Comparison of ENCODE assay signal across 22 cellular contexts in the genomic region with DNA sequence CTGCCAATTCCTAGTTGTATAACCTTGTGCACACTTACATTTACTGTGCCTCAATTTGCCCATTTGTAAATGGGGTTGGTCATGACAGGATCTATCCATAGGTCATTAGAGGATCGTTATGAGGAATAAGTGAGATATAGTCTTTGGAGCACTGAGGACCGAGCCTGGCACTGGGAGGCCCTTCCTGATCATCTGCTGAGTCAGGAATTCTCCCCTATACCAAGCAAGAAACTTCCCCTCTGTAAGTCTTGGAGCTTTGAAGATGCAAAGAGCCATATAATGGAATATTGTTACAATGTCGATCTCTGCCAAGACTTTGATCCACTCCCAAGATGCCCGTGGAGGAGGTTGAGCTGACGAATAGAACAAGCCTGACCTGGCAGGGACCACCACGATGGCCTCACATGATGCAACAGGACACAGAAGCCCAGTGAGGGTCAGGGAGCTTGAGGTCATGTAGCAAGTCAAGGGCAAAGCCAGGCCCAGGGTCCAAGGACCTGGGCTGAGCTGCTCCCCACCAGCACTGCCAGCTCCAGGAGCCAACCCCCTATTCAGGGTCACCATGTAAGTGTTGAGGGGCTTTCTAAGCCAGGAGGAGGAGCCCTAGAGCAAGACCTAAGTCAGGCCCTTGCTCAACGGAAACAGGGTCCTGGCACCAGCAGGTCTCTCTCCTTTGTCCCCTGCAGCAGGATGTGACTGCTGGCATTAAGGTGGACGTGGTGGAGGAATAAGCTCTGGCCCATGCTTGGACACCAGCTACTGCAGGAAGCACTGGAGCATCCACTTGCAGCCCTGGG. TPM values are rescaled to one million over a fixed set of nuclear protein-coding genes. Genes with fewer than 3 reads are reported as not detected.
A peak's percentile ranks its signal among the peaks of the same experiment; 100 is the strongest.
DNase-seq lines count a peak whose midpoint lies in the region; ATAC-seq, FAIRE-seq and TF ChIP-seq lines count a peak whose summit lies in the region.
"Had no signal": no experiment of that assay in that cellular context is flagged by ENCODE, and none has a peak within 500 bp of the region (broad histone marks: within the 10 kb centered on the region; RNA-seq: fewer than 3 reads in every experiment).

No MANE protein-coding gene starts in this region.

- no peak for TF ChIP-seq POLR2A in HepG2 (IDR thresholded peaks at IDR 0.05; ENCODE audit: insufficient read depth in 1 of 2, low read depth in 2 of 2, low read length in 2 of 2)
- no peak for TF ChIP-seq POLR2A in right lobe of liver (IDR thresholded peaks at IDR 0.05)

- peak; percentile 20; the same call in 1 of the 2 replicates for TF ChIP-seq RAD21 in HepG2 (CRISPR knock-in tag; IDR thresholded peaks at IDR 0.05)

- TF ChIP-seq CTCF in HepG2 (CRISPR knock-in tag; IDR thresholded peaks at IDR 0.05) (peak; percentile 56), right lobe of liver (IDR thresholded peaks at IDR 0.05) (no peak), OCI-LY7 (conservative IDR thresholded peaks at IDR 0.05; ENCODE audit: low read length) (peak; percentile 62), glutamatergic neuron (IDR thresholded peaks at IDR 0.05; ENCODE audit: partially characterized antibody, unreplicated experiment) (peak; percentile 46)

- no peak for TF ChIP-seq EP300 in HepG2 (IDR thresholded peaks at IDR 0.05; ENCODE audit: low read depth in 2 of 2, low read length in 2 of 2)
- TF ChIP-seq EP300 in HepG2 (CRISPR knock-in tag; IDR thresholded peaks at IDR 0.05; ENCODE audit: borderline replicate concordance) = no peak

- H3K79me2 ChIP-seq in HepG2 (ENCODE audit: insufficient read depth, low read length) = no peaks in the 10 kb centered on the region
- H3K79me2 ChIP-seq in OCI-LY7 (ENCODE audit: insufficient read depth, low read depth, low read length) = no peaks in the 10 kb centered on the region

- H3K4me1 ChIP-seq in HepG2 (ENCODE audit: insufficient read depth, low read length) (no peaks in the 10 kb centered on the region), right lobe of liver (no peaks in the 10 kb centered on the region), OCI-LY7 (ENCODE audit: insufficient read depth, low read length, poor library complexity, severe bottlenecking) (no peaks in the 10 kb centered on the region)
- H3K4me1 ChIP-seq: heart left ventricle, right atrium auricular region had no signal

- in situ Hi-C loops in HepG2 (cut with HindIII; ENCODE audit: extremely low pct_ligation_motif_present, low pct_unique_long_range_greater_than_20kb) = no loop called here

- H4K20me1 ChIP-seq in HepG2 (ENCODE audit: insufficient read depth, low read length) (no peaks in the 10 kb centered on the region), OCI-LY7 (ENCODE audit: insufficient read depth, low read length) (no peaks in the 10 kb centered on the region)

- no peaks in the 10 kb centered on the region for H3K36me3 ChIP-seq in HepG2 (replicated peaks in 1 of 2; ENCODE audit: control insufficient read depth in 1 of 2, insufficient read depth in 2 of 2, low read length in 2 of 2)
- no peaks in the 10 kb centered on the region for H3K36me3 ChIP-seq in right lobe of liver
- H3K36me3 ChIP-seq in OCI-LY7 (ENCODE audit: insufficient read depth, low read length) = no peaks in the 10 kb centered on the region
- H3K36me3 ChIP-seq: heart left ventricle, right atrium auricular region had no signal

- BruUV-seq in HepG2 (replicated peaks; lab: Mats Ljungman, UMichigan) (no TSS peak), OCI-LY7 (replicated peaks; lab: Mats Ljungman, UMichigan) (no TSS peak)

- H3K27me3 Mint-ChIP-seq in glutamatergic neuron (ENCODE audit: unreplicated experiment) = peaks cover 12% of the 10 kb centered on the region
- H3K27me3 Mint-ChIP-seq: activated naive CD4-positive, alpha-beta T cell treated with anti-CD3 and anti-CD28 coated beads, Interleukin-2, amount 50 U/mL, for 24 hours had no signal

- DNase-seq in HepG2 (ENCODE audit: low spot score) = peak; percentile 29
- DNase-seq in right lobe of liver = no peak
- DNase-seq in OCI-LY7 (ENCODE audit: low spot score) = peak; percentile 48
- peak; percentile 64 for DNase-seq in glutamatergic neuron
- no peak for DNase-seq in AG08395 (ENCODE audit: low spot score)
- no peak for DNase-seq in GOT3 (lab: John Stamatoyannopoulos, UW)
- no peak for DNase-seq in activated CD4-positive, CD25-positive, alpha-beta regulatory T cell (lab: John Stamatoyannopoulos, UW)
- DNase-seq: activated CD4-positive, alpha-beta T cell treated with anti-CD3 and anti-CD28 coated beads, Interleukin-2, amount 10 ng/mL, durations not matched to agents 24 days and 14 days; CD4-positive, alpha-beta T cell; heart left ventricle; kidney; mesenchymal stem cell; NCI-H1417; NK-92 treated with Interleukin-12 subunit alpha and Interleukin-12 subunit beta, amount 100 ng/mL, for 24 hours; SHP77 had no signal

- H3K4me2 ChIP-seq in HepG2 (ENCODE audit: low read depth, low read length) = no peak overlapping the region
- no peak overlapping the region for H3K4me2 ChIP-seq in OCI-LY7 (ENCODE audit: low read length)

- ATAC-seq in HepG2 (peak; percentile 85), right lobe of liver (no peak), GM21515 (IDR thresholded peaks at IDR 0.05; ENCODE audit: unreplicated experiment) (no peak)
- ATAC-seq: esophagus mucosa had no signal

- no peak overlapping the region for H3K27ac Mint-ChIP-seq in glutamatergic neuron (ENCODE audit: unreplicated experiment)
- H3K27ac Mint-ChIP-seq: activated CD4-positive, alpha-beta T cell treated with anti-CD3 and anti-CD28 coated beads, Interleukin-2, amount 10 ng/mL, durations not matched to agents 24 days and 14 days; activated naive CD4-positive, alpha-beta T cell treated with anti-CD3 and anti-CD28 coated beads, Interleukin-2, amount 50 U/mL, for 24 hours; brain; CD4-positive, alpha-beta T cell; nephron had no signal

- intact Hi-C loops in HepG2 (cut with micrococcal nuclease; ENCODE audit: unreplicated experiment) = no loop called here
- intact Hi-C loops in right lobe of liver (cut with DNase I) = no loop called here
- intact Hi-C loops in OCI-LY7 (cut with micrococcal nuclease; ENCODE audit: unreplicated experiment) = no loop called here

- H3K27me3 ChIP-seq in HepG2 (ENCODE audit: control insufficient read depth in 1 of 2, insufficient read depth in 2 of 2, low read length in 2 of 2) (peaks cover 0 to 15% of the 10 kb centered on the region in 2 experiments; a peak in 2 of 5 replicates), right lobe of liver (no peaks in the 10 kb centered on the region)
- H3K27me3 ChIP-seq: heart left ventricle, right atrium auricular region had no signal

- POLR2A ChIA-PET in HepG2 (lab: Yijun Ruan, JAX) (interaction anchor here (1.2 kb wide), 1 partner anchor 17 kb away, joined by 5 read pairs; a partner anchor contains a TSS), OCI-LY7 (lab: Charles Lee) (interaction anchor here (0.6 kb wide), 2 partner anchors 11 to 38 kb away, joined by 3 read pairs; no protein-coding TSS in a partner anchor)

- H3K4me3 Mint-ChIP-seq in glutamatergic neuron (ENCODE audit: unreplicated experiment) = no peak overlapping the region
- H3K4me3 Mint-ChIP-seq: activated CD4-positive, alpha-beta T cell treated with anti-CD3 and anti-CD28 coated beads, Interleukin-2, amount 10 ng/mL, durations not matched to agents 24 days and 14 days; activated naive CD4-positive, alpha-beta T cell treated with anti-CD3 and anti-CD28 coated beads, Interleukin-2, amount 50 U/mL, for 24 hours; brain; CD4-positive, alpha-beta T cell; nephron had no signal

- H3K9ac ChIP-seq in HepG2 (ENCODE audit: insufficient read depth, low read depth, low read length) = no peak overlapping the region

- no peak for FAIRE-seq in HepG2 (lab: Jason Lieb, UNC)
- FAIRE-seq: kidney had no signal

- H3K9me3 Mint-ChIP-seq in glutamatergic neuron (ENCODE audit: unreplicated experiment) = peaks cover 4% of the 10 kb centered on the region
- H3K9me3 Mint-ChIP-seq: activated CD4-positive, alpha-beta T cell treated with anti-CD3 and anti-CD28 coated beads, Interleukin-2, amount 10 ng/mL, durations not matched to agents 24 days and 14 days; activated naive CD4-positive, alpha-beta T cell treated with anti-CD3 and anti-CD28 coated beads, Interleukin-2, amount 50 U/mL, for 24 hours; CD4-positive, alpha-beta T cell; nephron had no signal

- H3K36me3 Mint-ChIP-seq in glutamatergic neuron (ENCODE audit: unreplicated experiment) = no peaks in the 10 kb centered on the region
- H3K36me3 Mint-ChIP-seq: activated naive CD4-positive, alpha-beta T cell treated with anti-CD3 and anti-CD28 coated beads, Interleukin-2, amount 50 U/mL, for 24 hours; brain had no signal

- H3K9me3 ChIP-seq in HepG2 (ENCODE audit: low read length) (no peaks in the 10 kb centered on the region), right lobe of liver (no peaks in the 10 kb centered on the region), OCI-LY7 (ENCODE audit: low read length) (no peaks in the 10 kb centered on the region)
- H3K9me3 ChIP-seq: heart left ventricle, right atrium auricular region had no signal

- H2AFZ ChIP-seq in HepG2 (ENCODE audit: low read length) = no peak overlapping the region
- H2AFZ ChIP-seq in OCI-LY7 (ENCODE audit: low read length) = no peak overlapping the region

- CTCF ChIA-PET in HepG2 (lab: Yijun Ruan, JAX; ENCODE audit: low intra/inter-chr PET ratio, low total read pairs) = no interaction called here
- CTCF ChIA-PET in OCI-LY7 (lab: Charles Lee; ENCODE audit: unreplicated experiment) = no interaction called here

- H3K9me2 ChIP-seq in OCI-LY7 (ENCODE audit: insufficient read depth, low read length) = no peaks in the 10 kb centered on the region

- no peak overlapping the region for H3K4me3 ChIP-seq in HepG2 (replicated peaks in 1 of 3; ENCODE audit: insufficient read depth in 1 of 3, low read depth in 2 of 3, low read length in 3 of 3)
- no peak overlapping the region for H3K4me3 ChIP-seq in right lobe of liver
- no peak overlapping the region for H3K4me3 ChIP-seq in OCI-LY7 (ENCODE audit: low read depth, low read length, poor library complexity, severe bottlenecking)
- H3K4me3 ChIP-seq: heart left ventricle, right atrium auricular region had no signal

- WGBS in HepG2 (ENCODE audit: low lambda C conversion rate) = 6% methylated on average over 8 of the region's 8 CpGs
- 41% methylated on average over 3 of the region's 8 CpGs for WGBS in right lobe of liver (ENCODE audit: insufficient coverage, low coverage, low lambda C conversion rate, missing lambda C conversion rate)

- H3K27ac ChIP-seq in HepG2 (ENCODE audit: extremely low read length, insufficient read depth, low read length) (no peak overlapping the region), right lobe of liver (no peak overlapping the region), OCI-LY7 (ENCODE audit: low read depth, low read length, poor library complexity, severe bottlenecking) (no peak overlapping the region)
- H3K27ac ChIP-seq: heart left ventricle, right atrium auricular region had no signal

- peaks cover 5% of the 10 kb centered on the region for H3K4me1 Mint-ChIP-seq in glutamatergic neuron (ENCODE audit: low read depth, unreplicated experiment)
- H3K4me1 Mint-ChIP-seq: activated CD4-positive, alpha-beta T cell treated with anti-CD3 and anti-CD28 coated beads, Interleukin-2, amount 10 ng/mL, durations not matched to agents 24 days and 14 days; activated naive CD4-positive, alpha-beta T cell treated with anti-CD3 and anti-CD28 coated beads, Interleukin-2, amount 50 U/mL, for 24 hours; brain had no signal

RNA-seq across cellular contexts. Expression of a gene that starts 16.7 kb away (rescaled TPM):
- 16.6 and 22.1 TPM in 2 replicates for total RNA-seq in HepG2 (2016; rRNA removed; fragmentation: Illumina TruSeq; extraction: Trizol)
- 5.1 and 5.7 TPM in 2 replicates for total RNA-seq in HepG2 (2016; cell fraction: cytosol; rRNA removed; fragmentation: Illumina TruSeq; extraction: Trizol; ENCODE audit: low read depth)
- 16.1 and 23.7 TPM in 2 replicates for total RNA-seq in HepG2 (2016; cell fraction: insoluble cytoplasmic fraction; rRNA removed; fragmentation: Illumina TruSeq; extraction: Trizol)
- 12.0 and 13.1 TPM in 2 replicates for total RNA-seq in HepG2 (2016; cell fraction: membrane; rRNA removed; fragmentation: Illumina TruSeq; extraction: Trizol)
- total RNA-seq in HepG2 (2016; cell fraction: nucleus; rRNA removed; fragmentation: Illumina TruSeq; extraction: Trizol) = 8.3 and 9.7 TPM in 2 replicates
- 18.0 and 20.2 TPM in 2 replicates for polyA plus RNA-seq in HepG2 (2011; rRNA removed)
- polyA plus RNA-seq in HepG2 (2011; cell fraction: cytosol; rRNA removed) = 19.4 and 20.2 TPM in 2 replicates
- polyA plus RNA-seq in HepG2 (2011; cell fraction: nucleus; rRNA removed) = 11.2 and 13.9 TPM in 2 replicates
- polyA plus RNA-seq in HepG2 (2012) = 15.0 and 15.5 TPM in 2 replicates
- 6.4 and 6.6 TPM in 2 replicates for polyA plus RNA-seq in HepG2 (2016; cell fraction: cytosol; fragmentation: Illumina TruSeq; extraction: Trizol; ENCODE audit: low read depth)
- polyA plus RNA-seq in HepG2 (2016; cell fraction: insoluble cytoplasmic fraction; fragmentation: Illumina TruSeq; extraction: Trizol; ENCODE audit: low read depth) = 34.8 and 36.2 TPM in 2 replicates
- 11.1 and 11.7 TPM in 2 replicates for polyA plus RNA-seq in HepG2 (2016; cell fraction: membrane; fragmentation: Illumina TruSeq; extraction: Trizol; ENCODE audit: low read depth)
- 20.9 and 21.7 TPM in 2 replicates for polyA plus RNA-seq in HepG2 (2016; cell fraction: nucleus; fragmentation: Illumina TruSeq; extraction: Trizol; ENCODE audit: insufficient read depth, low read depth)
- 3.7 and 8.1 TPM in 2 replicates for polyA minus RNA-seq in HepG2 (2011; rRNA and poly(A)+ RNA removed; ENCODE audit: low replicate concordance)
- 3.5 and 4.6 TPM in 2 replicates for polyA minus RNA-seq in HepG2 (2011; cell fraction: cytosol; rRNA and poly(A)+ RNA removed)
- 5.8 and 6.6 TPM in 2 replicates for polyA minus RNA-seq in HepG2 (2011; cell fraction: nucleus; rRNA and poly(A)+ RNA removed)
- total RNA-seq in right lobe of liver = 1 to 10 TPM; 4.5 to 6.6 (median 4.9) TPM
- 9.7 and 11.2 TPM in 2 replicates for total RNA-seq in OCI-LY7 (2014; rRNA removed; shearing (Covaris generic))
- 19.7 and 22.5 TPM in 2 replicates for total RNA-seq in OCI-LY7 (2022)
- total RNA-seq in glutamatergic neuron (ENCODE audit: unreplicated experiment) = 69.5 TPM

RNA-seq across cellular contexts. Expression of a gene that starts 32.8 kb away (rescaled TPM):
- total RNA-seq in HepG2 (2016; rRNA removed; fragmentation: Illumina TruSeq; extraction: Trizol) (not detected in 2 replicates), right lobe of liver (not detected), OCI-LY7 (2022) (0.06 TPM in 1 of 2 replicates, not detected in the other), glutamatergic neuron (ENCODE audit: unreplicated experiment) (284 TPM)
- not detected in 2 replicates for total RNA-seq in HepG2 (2016; cell fraction: cytosol; rRNA removed; fragmentation: Illumina TruSeq; extraction: Trizol; ENCODE audit: low read depth)
- total RNA-seq in HepG2 (2016; cell fraction: insoluble cytoplasmic fraction; rRNA removed; fragmentation: Illumina TruSeq; extraction: Trizol) = not detected in 2 replicates
- total RNA-seq in HepG2 (2016; cell fraction: membrane; rRNA removed; fragmentation: Illumina TruSeq; extraction: Trizol) = not detected in 2 replicates
- not detected in 2 replicates for total RNA-seq in HepG2 (2016; cell fraction: nucleus; rRNA removed; fragmentation: Illumina TruSeq; extraction: Trizol)
- not detected in 2 replicates for polyA plus RNA-seq in HepG2 (2011; rRNA removed)
- polyA plus RNA-seq in HepG2 (2011; cell fraction: cytosol; rRNA removed) = not detected in 2 replicates
- not detected in 2 replicates for polyA plus RNA-seq in HepG2 (2011; cell fraction: nucleus; rRNA removed)
- not detected in 2 replicates for polyA plus RNA-seq in HepG2 (2012)
- not detected in 2 replicates for polyA plus RNA-seq in HepG2 (2016; cell fraction: cytosol; fragmentation: Illumina TruSeq; extraction: Trizol; ENCODE audit: low read depth)
- not detected in 2 replicates for polyA plus RNA-seq in HepG2 (2016; cell fraction: insoluble cytoplasmic fraction; fragmentation: Illumina TruSeq; extraction: Trizol; ENCODE audit: low read depth)
- polyA plus RNA-seq in HepG2 (2016; cell fraction: membrane; fragmentation: Illumina TruSeq; extraction: Trizol; ENCODE audit: low read depth) = not detected in 2 replicates
- not detected in 2 replicates for polyA plus RNA-seq in HepG2 (2016; cell fraction: nucleus; fragmentation: Illumina TruSeq; extraction: Trizol; ENCODE audit: insufficient read depth, low read depth)
- polyA minus RNA-seq in HepG2 (2011; rRNA and poly(A)+ RNA removed; ENCODE audit: low replicate concordance) = 0.02 TPM in 1 of 2 replicates, not detected in the other
- not detected in 2 replicates for polyA minus RNA-seq in HepG2 (2011; cell fraction: cytosol; rRNA and poly(A)+ RNA removed)
- not detected in 2 replicates for polyA minus RNA-seq in HepG2 (2011; cell fraction: nucleus; rRNA and poly(A)+ RNA removed)
- total RNA-seq in OCI-LY7 (2014; rRNA removed; shearing (Covaris generic)) = 0.08 TPM in 1 of 2 replicates, not detected in the other
- total RNA-seq: activated CD4-positive, alpha-beta T cell treated with anti-CD3 and anti-CD28 coated beads, Interleukin-2, amount 10 ng/mL, durations not matched to agents 24 days and 14 days; CD4-positive, alpha-beta T cell; dermis microvascular lymphatic vessel endothelial cell; esophagus mucosa; heart left ventricle; right atrium auricular region had no signal
- polyA plus RNA-seq: heart left ventricle had no signal

Comparison
In these comparisons a context has a peak if more than half of its experiments do, and no peak if none do; other contexts are left out.
1. DNase-seq: peak in HepG2 (single experiment), OCI-LY7 (single experiment) and glutamatergic neuron (single experiment); none in right lobe of liver (0 of 3), AG08395 (single experiment), GOT3 (single experiment) and activated CD4-positive, CD25-positive, alpha-beta regulatory T cell (0 of 4).
2. CTCF ChIP-seq: peak in HepG2 (single experiment), OCI-LY7 (single experiment) and glutamatergic neuron (single experiment); none in right lobe of liver (0 of 4).
3. RNA of a gene that starts 32.8 kb away (total RNA-seq): 284 TPM in glutamatergic neuron (single experiment); 0.06 to 0.08 TPM in OCI-LY7, not detected in HepG2 and not detected in right lobe of liver; every median in the first group is over 100 times any median in the second.